8 cellular contexts compared by ENCODE assay signal in the genomic region with DNA sequence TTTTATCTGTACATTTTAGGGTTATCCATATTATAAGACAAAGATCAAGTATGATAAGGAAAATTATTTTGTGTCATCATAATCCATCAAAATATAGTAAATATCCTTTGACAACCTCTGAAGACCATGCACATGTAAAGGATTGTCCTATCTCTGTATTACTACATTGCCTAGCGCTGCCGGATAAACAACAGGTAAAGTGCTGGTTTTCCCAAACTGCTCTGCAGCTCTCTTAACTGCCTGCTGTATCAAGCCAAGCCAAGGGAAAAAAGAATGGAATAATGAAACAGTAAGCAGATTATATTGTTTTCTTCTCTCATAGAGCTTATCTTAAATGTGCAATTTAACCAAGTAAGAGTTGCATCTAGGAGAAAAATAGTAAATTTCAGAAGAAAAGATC.
"Had no signal": no experiment of that assay in that cellular context is flagged by ENCODE, and none has a peak within 500 bp of the region (broad histone marks: within the 10 kb centered on the region; RNA-seq: fewer than 3 reads in every experiment).

No MANE protein-coding gene starts in this region.

- H3K4me3 ChIP-seq: GM12878 had no signal

- FAIRE-seq: G401.6, GM12878, GM12891, GM12892, GM18507, GM19239 had no signal

- ATAC-seq: GM12878 had no signal

- DNase-seq: GDM1, GF-D8 had no signal
